Comparison of ENCODE assay signal across 1 cellular context in genomic region chr14:22509036-22509709, GRCh38.
TF ChIP-seq lines count a peak whose summit lies in the region.

No MANE protein-coding gene starts in this region.

TF ChIP-seq in GM12878, 131 proteins besides CTCF, POLR2A, EP300 and RAD21 (continued from another document):
- TF ChIP-seq HDAC2 (IDR thresholded peaks at IDR 0.05) (no peak), WRNIP1 (IDR thresholded peaks at IDR 0.05; ENCODE audit: borderline replicate concordance, low read depth, low read length) (peak; percentile 23; the same call in 1 of the 2 replicates)
